14 cellular contexts compared by ENCODE assay signal in the genomic region with DNA sequence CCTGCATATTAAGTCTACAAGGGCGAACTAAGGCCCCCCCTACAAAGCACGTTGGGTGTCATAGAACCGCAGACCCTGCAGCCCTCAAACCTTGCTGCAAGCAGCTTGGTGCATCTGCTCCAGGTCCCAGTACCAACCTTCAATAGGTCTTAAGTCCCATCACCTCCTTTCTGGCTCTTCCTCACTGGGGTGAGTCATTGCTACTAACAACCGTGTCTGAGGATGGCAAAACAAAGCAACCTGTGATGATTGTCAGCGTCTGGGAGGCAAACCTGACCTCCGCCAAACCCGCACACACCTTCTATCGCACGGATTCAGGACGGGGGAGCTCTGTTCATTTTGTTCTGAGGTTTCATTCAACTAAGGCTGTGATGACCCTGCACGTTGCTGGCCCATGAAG.
"Had no signal": no experiment of that assay in that cellular context is flagged by ENCODE, and none has a peak within 500 bp of the region (broad histone marks: within the 10 kb centered on the region; RNA-seq: fewer than 3 reads in every experiment).

No MANE protein-coding gene starts in this region.

- H3K9me3 ChIP-seq: adrenal gland, thyroid gland, vagina had no signal

- H3K4me3 ChIP-seq: adrenal gland, dorsolateral prefrontal cortex, thyroid gland, vagina had no signal

- H3K27ac ChIP-seq: dorsolateral prefrontal cortex, thyroid gland, vagina had no signal

- H3K27ac Mint-ChIP-seq: activated CD8-positive, alpha-beta T cell treated with anti-CD3 and anti-CD28 coated beads for 36 hours; activated naive CD4-positive, alpha-beta T cell treated with anti-CD3 and anti-CD28 coated beads, Interleukin-2, amount 50 U/mL, for 24 hours; stimulated activated effector memory CD8-positive, alpha-beta T cell treated with anti-CD3 and anti-CD28 coated beads, Interleukin-12 subunit alpha, Interleukin-12 subunit beta, amount 100 ng/mL, for 72 hours had no signal

- H3K36me3 Mint-ChIP-seq: natural killer cell; stimulated activated effector memory CD8-positive, alpha-beta T cell treated with anti-CD3 and anti-CD28 coated beads, Interleukin-12 subunit alpha, Interleukin-12 subunit beta, amount 100 ng/mL, for 72 hours had no signal

- H3K27me3 Mint-ChIP-seq: activated CD8-positive, alpha-beta T cell treated with anti-CD3 and anti-CD28 coated beads for 36 hours; activated naive CD4-positive, alpha-beta T cell treated with anti-CD3 and anti-CD28 coated beads, Interleukin-2, amount 50 U/mL, for 24 hours had no signal

- H3K9me3 Mint-ChIP-seq: activated CD8-positive, alpha-beta T cell treated with anti-CD3 and anti-CD28 coated beads for 36 hours; activated naive CD4-positive, alpha-beta T cell treated with anti-CD3 and anti-CD28 coated beads, Interleukin-2, amount 50 U/mL, for 24 hours; natural killer cell; stimulated activated effector memory CD8-positive, alpha-beta T cell treated with anti-CD3 and anti-CD28 coated beads, Interleukin-12 subunit alpha, Interleukin-12 subunit beta, amount 100 ng/mL, for 72 hours had no signal

- H3K4me1 ChIP-seq: thyroid gland, vagina had no signal

- H3K36me3 ChIP-seq: adrenal gland, thyroid gland, vagina had no signal

- H3K4me3 Mint-ChIP-seq: activated CD8-positive, alpha-beta T cell treated with anti-CD3 and anti-CD28 coated beads for 36 hours; activated naive CD4-positive, alpha-beta T cell treated with anti-CD3 and anti-CD28 coated beads, Interleukin-2, amount 50 U/mL, for 24 hours; natural killer cell; stimulated activated effector memory CD8-positive, alpha-beta T cell treated with anti-CD3 and anti-CD28 coated beads, Interleukin-12 subunit alpha, Interleukin-12 subunit beta, amount 100 ng/mL, for 72 hours had no signal

- DNase-seq: activated CD4-positive, alpha-beta T cell treated with anti-CD3 and anti-CD28 coated beads for 4 hours; activated CD8-positive, alpha-beta T cell treated with anti-CD3 and anti-CD28 coated beads for 36 hours; activated effector memory CD4-positive, alpha-beta T cell treated with anti-CD3 and anti-CD28 coated beads, Interleukin-2, amount 50 U/mL, for 16 hours; activated T-cell treated with anti-CD3 and anti-CD28 coated beads, Interleukin-2, amount 50 U/mL, for 48 hours; dorsolateral prefrontal cortex; hippocampal formation; kidney glomerular epithelial cell; mesenchymal stem cell; natural killer cell; thyroid gland had no signal

- H3K27me3 ChIP-seq: adrenal gland, dorsolateral prefrontal cortex, thyroid gland, vagina had no signal

- ATAC-seq: activated CD8-positive, alpha-beta T cell treated with anti-CD3 and anti-CD28 coated beads for 36 hours; natural killer cell; stimulated activated effector memory CD8-positive, alpha-beta T cell treated with anti-CD3 and anti-CD28 coated beads, Interleukin-12 subunit alpha, Interleukin-12 subunit beta, amount 100 ng/mL, for 72 hours had no signal
